15 cellular contexts compared by ENCODE assay signal in the genomic region with DNA sequence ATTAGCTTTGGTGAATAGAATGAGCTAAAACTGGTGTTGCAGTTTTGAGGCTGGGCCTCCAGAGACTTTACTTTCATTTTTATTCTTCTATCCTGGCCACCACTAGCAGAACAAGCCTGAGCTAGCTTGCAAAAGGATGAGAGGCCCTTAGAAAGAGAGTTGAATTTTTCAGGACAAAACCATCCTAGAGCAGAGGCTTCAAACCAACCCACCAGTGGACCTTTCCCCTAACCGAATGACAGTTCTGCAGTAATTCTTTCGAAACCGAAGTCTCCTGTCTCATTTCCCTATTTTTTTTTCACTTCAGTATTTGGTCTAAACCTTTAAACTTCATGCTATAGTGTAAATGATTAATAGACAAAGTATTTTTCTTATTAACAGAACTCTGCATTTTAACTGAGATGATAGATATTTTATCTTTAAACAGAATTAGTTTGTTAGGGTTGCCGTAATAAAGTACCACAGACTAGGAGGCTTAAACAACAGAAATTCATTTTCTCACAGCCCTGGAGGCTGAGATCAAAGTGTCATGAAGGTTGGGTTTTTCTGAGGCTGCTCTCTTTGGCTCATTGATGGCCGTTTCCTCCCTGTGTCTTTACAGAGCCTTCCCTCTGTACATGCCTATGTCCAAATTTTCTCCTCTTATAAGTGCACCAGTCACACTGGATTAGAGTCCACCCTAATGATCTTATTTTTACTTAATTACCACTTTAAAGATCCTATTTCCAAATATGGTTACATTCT.
A peak's percentile ranks its signal among the peaks of the same experiment; 100 is the strongest.
DNase-seq lines count a peak whose midpoint lies in the region; ATAC-seq and TF ChIP-seq lines count a peak whose summit lies in the region.
"Had no signal": no experiment of that assay in that cellular context is flagged by ENCODE, and none has a peak within 500 bp of the region (broad histone marks: within the 10 kb centered on the region; RNA-seq: fewer than 3 reads in every experiment).

No MANE protein-coding gene starts in this region.

- intact Hi-C loops in lower lobe of right lung (cut with DNase I) = no loop called here
- intact Hi-C loops in Right ventricle myocardium inferior (cut with DNase I) = no loop called here

- ATAC-seq in GM18511 (IDR thresholded peaks at IDR 0.05; ENCODE audit: unreplicated experiment) = peak; percentile 88
- ATAC-seq in GM21526 (IDR thresholded peaks at IDR 0.05; ENCODE audit: low FRiP score, unreplicated experiment) = peak; percentile 82
- peak; percentile 84 for ATAC-seq in HG03135 (IDR thresholded peaks at IDR 0.05; ENCODE audit: unreplicated experiment)
- ATAC-seq in lower lobe of right lung = no peak
- no peak for ATAC-seq in Right ventricle myocardium inferior
- ATAC-seq: WTC11 had no signal

- TF ChIP-seq CTCF in lower lobe of right lung (IDR thresholded peaks at IDR 0.05) = no peak

- H3K4me1 ChIP-seq in lower lobe of right lung = peaks cover 8% of the 10 kb centered on the region

- H3K27me3 ChIP-seq in lower lobe of right lung (ENCODE audit: low read depth) = no peaks in the 10 kb centered on the region
- H3K27me3 ChIP-seq: dorsolateral prefrontal cortex had no signal

- H3K9me3 ChIP-seq in lower lobe of right lung = no peaks in the 10 kb centered on the region
- H3K9me3 ChIP-seq: thoracic aorta had no signal

- H3K36me3 ChIP-seq in lower lobe of right lung = no peaks in the 10 kb centered on the region
- H3K36me3 ChIP-seq: thoracic aorta had no signal

- H3K27ac ChIP-seq in lower lobe of right lung = no peak overlapping the region
- H3K27ac ChIP-seq: dorsolateral prefrontal cortex, thoracic aorta had no signal

- H3K4me3 ChIP-seq in lower lobe of right lung = no peak overlapping the region
- H3K4me3 ChIP-seq: dorsolateral prefrontal cortex, thoracic aorta had no signal

- DNase-seq in RPMI7951 (ENCODE audit: low read depth) (peak; percentile 24), lower lobe of right lung (no peak), Right ventricle myocardium inferior (ENCODE audit: missing footprints) (no peak), kidney tubule cell (ENCODE audit: low spot score) (no peak), NCI-H2081 treated with DMSO at 0.1 percent for 48 hours (lab: John Stamatoyannopoulos, UW) (no peak)
- DNase-seq: activated naive CD4-positive, alpha-beta T cell; CD4-positive, CD25-positive, alpha-beta regulatory T cell; dorsolateral prefrontal cortex; Kasumi-1; naive B cell had no signal

Comparison
In these comparisons a context has a peak if more than half of its experiments do, and no peak if none do; other contexts are left out.
1. ATAC-seq: peak in GM18511 (single experiment), GM21526 (single experiment) and HG03135 (single experiment); none in lower lobe of right lung (0 of 2) and Right ventricle myocardium inferior (single experiment).